In the genomic region with DNA sequence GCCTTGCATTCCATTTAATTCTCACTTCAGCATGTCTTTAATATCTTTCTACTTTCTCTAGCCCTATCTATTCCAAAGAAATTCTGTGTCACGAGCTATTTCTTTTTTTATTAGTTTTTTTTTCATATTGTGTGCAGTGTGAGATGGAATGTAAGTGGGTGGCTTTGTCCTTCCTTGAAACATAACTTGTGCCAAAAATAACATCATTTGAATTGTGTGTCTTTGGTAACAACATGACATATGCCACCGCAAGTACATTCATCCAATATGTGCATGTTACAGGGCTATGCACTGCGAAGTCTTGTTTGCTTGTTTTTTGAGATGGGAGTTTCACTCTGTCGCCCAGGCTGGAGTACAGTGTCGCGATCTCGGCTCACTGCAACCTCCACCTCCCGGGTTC, we compare ENCODE assay signal across 1 cellular context.
TF ChIP-seq lines count a peak whose summit lies in the region.

No MANE protein-coding gene starts in this region.

TF ChIP-seq in SK-N-SH, 30 proteins besides CTCF, POLR2A, EP300 and RAD21 (continued from another document):
- TF ChIP-seq ZBTB33 (IDR thresholded peaks at IDR 0.05; ENCODE audit: borderline replicate concordance, low read depth): no peak
- TF ChIP-seq GABPA (IDR thresholded peaks at IDR 0.05; ENCODE audit: low read depth): no peak
- no peak for TF ChIP-seq MXI1 (IDR thresholded peaks at IDR 0.05; ENCODE audit: low read depth, low read length)
- TF ChIP-seq, protein P1, sequence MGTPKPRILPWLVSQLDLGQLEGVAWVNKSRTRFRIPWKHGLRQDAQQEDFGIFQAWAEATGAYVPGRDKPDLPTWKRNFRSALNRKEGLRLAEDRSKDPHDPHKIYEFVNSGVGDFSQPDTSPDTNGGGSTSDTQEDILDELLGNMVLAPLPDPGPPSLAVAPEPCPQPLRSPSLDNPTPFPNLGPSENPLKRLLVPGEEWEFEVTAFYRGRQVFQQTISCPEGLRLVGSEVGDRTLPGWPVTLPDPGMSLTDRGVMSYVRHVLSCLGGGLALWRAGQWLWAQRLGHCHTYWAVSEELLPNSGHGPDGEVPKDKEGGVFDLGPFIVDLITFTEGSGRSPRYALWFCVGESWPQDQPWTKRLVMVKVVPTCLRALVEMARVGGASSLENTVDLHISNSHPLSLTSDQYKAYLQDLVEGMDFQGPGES (IDR thresholded peaks at IDR 0.05; ENCODE audit: low read depth, low read length): no peak
- no peak for TF ChIP-seq NFIC (IDR thresholded peaks at IDR 0.05; ENCODE audit: borderline replicate concordance)
- TF ChIP-seq, protein P2, sequence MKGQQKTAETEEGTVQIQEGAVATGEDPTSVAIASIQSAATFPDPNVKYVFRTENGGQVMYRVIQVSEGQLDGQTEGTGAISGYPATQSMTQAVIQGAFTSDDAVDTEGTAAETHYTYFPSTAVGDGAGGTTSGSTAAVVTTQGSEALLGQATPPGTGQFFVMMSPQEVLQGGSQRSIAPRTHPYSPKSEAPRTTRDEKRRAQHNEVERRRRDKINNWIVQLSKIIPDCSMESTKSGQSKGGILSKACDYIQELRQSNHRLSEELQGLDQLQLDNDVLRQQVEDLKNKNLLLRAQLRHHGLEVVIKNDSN (IDR thresholded peaks at IDR 0.05; ENCODE audit: borderline replicate concordance, low read depth): no peak
- TF ChIP-seq, protein P3, sequence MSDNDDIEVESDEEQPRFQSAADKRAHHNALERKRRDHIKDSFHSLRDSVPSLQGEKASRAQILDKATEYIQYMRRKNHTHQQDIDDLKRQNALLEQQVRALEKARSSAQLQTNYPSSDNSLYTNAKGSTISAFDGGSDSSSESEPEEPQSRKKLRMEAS (IDR thresholded peaks at IDR 0.05; ENCODE audit: low read depth): no peak
- no peak for TF ChIP-seq CHD2 (IDR thresholded peaks at IDR 0.05; ENCODE audit: low read length, partially characterized antibody)
- TF ChIP-seq GATA2 (CRISPR knock-in tag; IDR thresholded peaks at IDR 0.05): no peak
- no peak for TF ChIP-seq ELF1 (IDR thresholded peaks at IDR 0.05)
- TF ChIP-seq MEF2A (IDR thresholded peaks at IDR 0.05; ENCODE audit: borderline replicate concordance, low read depth): no peak
- TF ChIP-seq POLR2AphosphoS5 (IDR thresholded peaks at IDR 0.05; ENCODE audit: low read depth, low read length): no peak
- no peak for TF ChIP-seq PBX3 (IDR thresholded peaks at IDR 0.05)
- no peak for TF ChIP-seq FOXJ3 (CRISPR knock-in tag; IDR thresholded peaks at IDR 0.05)
TF ChIP-seq in SK-N-SH: peak in this region for 0.
